ENCODE assay signal across 10 cellular contexts in genomic region chr12:32025906-32026305, GRCh38.
A peak's percentile ranks its signal among the peaks of the same experiment; 100 is the strongest.
DNase-seq lines count a peak whose midpoint lies in the region; ATAC-seq lines count a peak whose summit lies in the region.
"Had no signal": no experiment of that assay in that cellular context is flagged by ENCODE, and none has a peak within 500 bp of the region (broad histone marks: within the 10 kb centered on the region; RNA-seq: fewer than 3 reads in every experiment).

No MANE protein-coding gene starts in this region.

- peak overlapping the region; percentile 68 for H3K4me3 Mint-ChIP-seq in activated naive CD4-positive, alpha-beta T cell treated with anti-CD3 and anti-CD28 coated beads, Interleukin-2, amount 50 U/mL, for 24 hours

- DNase-seq in T-helper 2 cell = peak in 4 of 5 experiments; percentile 9 to 96 (median 24)
- DNase-seq in stimulated activated naive CD4-positive, alpha-beta T cell (lab: John Stamatoyannopoulos, UW) = peak in 4 of 6 experiments; percentile 30 to 80 (median 80)
- no peak for DNase-seq in hepatic stellate cell (ENCODE audit: low spot score)
- DNase-seq in NCI-H146 treated with DMSO at 0.1 percent for 48 hours (lab: John Stamatoyannopoulos, UW; ENCODE audit: unreplicated experiment) = no peak
- no peak for DNase-seq in NCI-H526 (lab: John Stamatoyannopoulos, UW)
- no peak for DNase-seq in C1 segment of cervical spinal cord (lab: John Stamatoyannopoulos, UW)
- DNase-seq: NCI-H446 treated with DMSO at 0.1 percent for 48 hours, stomach had no signal

- H3K9me3 Mint-ChIP-seq in activated naive CD4-positive, alpha-beta T cell treated with anti-CD3 and anti-CD28 coated beads, Interleukin-2, amount 50 U/mL, for 24 hours = peaks cover 6% of the 10 kb centered on the region

- H3K27me3 Mint-ChIP-seq in activated naive CD4-positive, alpha-beta T cell treated with anti-CD3 and anti-CD28 coated beads, Interleukin-2, amount 50 U/mL, for 24 hours = no peaks in the 10 kb centered on the region

- peak; percentile 72 for ATAC-seq in GM21529 (IDR thresholded peaks at IDR 0.05; ENCODE audit: unreplicated experiment)

- H3K27ac Mint-ChIP-seq in activated naive CD4-positive, alpha-beta T cell treated with anti-CD3 and anti-CD28 coated beads, Interleukin-2, amount 50 U/mL, for 24 hours = peak overlapping the region; percentile 78

- H3K4me1 Mint-ChIP-seq in activated naive CD4-positive, alpha-beta T cell treated with anti-CD3 and anti-CD28 coated beads, Interleukin-2, amount 50 U/mL, for 24 hours = peaks cover 43% of the 10 kb centered on the region

- H3K36me3 Mint-ChIP-seq in activated naive CD4-positive, alpha-beta T cell treated with anti-CD3 and anti-CD28 coated beads, Interleukin-2, amount 50 U/mL, for 24 hours = peaks cover 19% of the 10 kb centered on the region

Comparison
In these comparisons a context has a peak if more than half of its experiments do, and no peak if none do; other contexts are left out.
1. DNase-seq: peak in T-helper 2 cell (4 of 5) and stimulated activated naive CD4-positive, alpha-beta T cell (4 of 6); none in hepatic stellate cell (single experiment), NCI-H146 treated with DMSO at 0.1 percent for 48 hours (single experiment), NCI-H526 (0 of 2) and C1 segment of cervical spinal cord (0 of 14).